ENCODE assay signal across 19 cellular contexts in genomic region chr19:43489979-43490599, GRCh38. TPM values are rescaled to one million over a fixed set of nuclear protein-coding genes. Genes with fewer than 3 reads are reported as not detected.
DNase-seq lines count a peak whose midpoint lies in the region; ATAC-seq, FAIRE-seq and TF ChIP-seq lines count a peak whose summit lies in the region.
"Had no signal": no experiment of that assay in that cellular context is flagged by ENCODE, and none has a peak within 500 bp of the region (broad histone marks: within the 10 kb centered on the region; RNA-seq: fewer than 3 reads in every experiment).

No MANE protein-coding gene starts in this region.

- H3K4me1 Mint-ChIP-seq in endothelial cell (ENCODE audit: unreplicated experiment), result peaks cover 16% of the 10 kb centered on the region
- peaks cover 0 to 13% (median 6%) of the 10 kb centered on the region in 7 donors for H3K4me1 Mint-ChIP-seq in naive thymus-derived CD4-positive, alpha-beta T cell

- no peaks in the 10 kb centered on the region for H3K9me3 Mint-ChIP-seq in endothelial cell (ENCODE audit: unreplicated experiment)
- H3K9me3 Mint-ChIP-seq in naive thymus-derived CD4-positive, alpha-beta T cell, result no peaks in the 10 kb centered on the region

- H3K36me3 ChIP-seq in BLaER1, result peaks cover 17% of the 10 kb centered on the region
- peaks cover 0 to 25% (median 0%) of the 10 kb centered on the region in 3 experiments for H3K36me3 ChIP-seq in naive thymus-derived CD4-positive, alpha-beta T cell (ENCODE audit: control insufficient read depth in 2 of 3, insufficient read depth in 3 of 3, low read length in 3 of 3)
- H3K36me3 ChIP-seq: HAP-1 had no signal

- no peak for TF ChIP-seq POLR2A in GM12891 (IDR thresholded peaks at IDR 0.05; ENCODE audit: low read depth, low read length)

- peaks cover 51% of the 10 kb centered on the region for H3K4me1 ChIP-seq in BLaER1
- no peaks in the 10 kb centered on the region for H3K4me1 ChIP-seq in naive thymus-derived CD4-positive, alpha-beta T cell (ENCODE audit: control insufficient read depth in 2 of 2, insufficient read depth in 2 of 2, low read length in 2 of 2)
- H3K4me1 ChIP-seq: Caco-2, HAP-1 had no signal

- no peaks in the 10 kb centered on the region for H4K20me1 ChIP-seq in BLaER1

- peak; percentile 13 for FAIRE-seq in GM12891 (lab: Jason Lieb, UNC)
- FAIRE-seq: G401.6, GM19239, RCC 7860 had no signal

- no peak for TF ChIP-seq CTCF in endothelial cell (IDR thresholded peaks at IDR 0.05; ENCODE audit: unreplicated experiment)

- no peak for DNase-seq in GM12891 (ENCODE audit: insufficient read length, low spot score)
- DNase-seq in endothelial cell (ENCODE audit: low spot score), result no peak
- no peak for DNase-seq in naive thymus-derived CD4-positive, alpha-beta T cell
- no peak for DNase-seq in H4 (ENCODE audit: low spot score)
- DNase-seq in stimulated activated CD4-positive, alpha-beta T cell treated with anti-CD3 and anti-CD28 coated beads, Interleukin-12 subunit alpha, Interleukin-12 subunit beta, amount 100 ng/mL, for 4 hours, result no peak
- no peak for DNase-seq in activated T-cell treated with anti-CD3 and anti-CD28 coated beads for 4 hours
- DNase-seq: Caco-2, NCI-H1694 treated with DMSO at 0.1 percent for 48 hours, NCI-H510A, NCI-H748 treated with DMSO at 0.1 percent for 48 hours had no signal

- peak overlapping the region; percentile 60 for H3K4me2 ChIP-seq in BLaER1

- H3K27ac Mint-ChIP-seq in endothelial cell (ENCODE audit: unreplicated experiment), result no peak overlapping the region
- peak overlapping the region in 8 of 9 donors; percentile 12 to 87 (median 59) for H3K27ac Mint-ChIP-seq in naive thymus-derived CD4-positive, alpha-beta T cell
- H3K27ac Mint-ChIP-seq: CD14-positive monocyte had no signal

- no peak for ATAC-seq in naive thymus-derived CD4-positive, alpha-beta T cell
- ATAC-seq: Right ventricle myocardium inferior had no signal

- H3K27me3 ChIP-seq in BLaER1, result no peaks in the 10 kb centered on the region
- no peaks in the 10 kb centered on the region for H3K27me3 ChIP-seq in naive thymus-derived CD4-positive, alpha-beta T cell (ENCODE audit: control insufficient read depth in 2 of 2, insufficient read depth in 2 of 2, low read length in 2 of 2)

- CTCF ChIA-PET in naive thymus-derived CD4-positive, alpha-beta T cell (lab: Charles Lee), result interaction anchor here (1.6 kb wide), 1 partner anchor 29 kb away, joined by 3 read pairs; no protein-coding TSS in a partner anchor

- no peak overlapping the region for H3K9ac ChIP-seq in BLaER1

- no peak overlapping the region for H3K4me3 ChIP-seq in BLaER1
- no peak overlapping the region for H3K4me3 ChIP-seq in naive thymus-derived CD4-positive, alpha-beta T cell (ENCODE audit: low read length)
- H3K4me3 ChIP-seq: HAP-1 had no signal

- peak overlapping the region; percentile 24 for H3K4me3 Mint-ChIP-seq in endothelial cell (ENCODE audit: unreplicated experiment)
- no peak overlapping the region for H3K4me3 Mint-ChIP-seq in naive thymus-derived CD4-positive, alpha-beta T cell
- H3K4me3 Mint-ChIP-seq: CD14-positive monocyte had no signal

- peaks cover 5% of the 10 kb centered on the region for H3K36me3 Mint-ChIP-seq in endothelial cell (ENCODE audit: low read depth, unreplicated experiment)
- H3K36me3 Mint-ChIP-seq in naive thymus-derived CD4-positive, alpha-beta T cell, result no peaks in the 10 kb centered on the region

- intact Hi-C loops in naive thymus-derived CD4-positive, alpha-beta T cell (cut with micrococcal nuclease), result no loop called here

- no peak overlapping the region for H3K27ac ChIP-seq in BLaER1
- no peak overlapping the region for H3K27ac ChIP-seq in naive thymus-derived CD4-positive, alpha-beta T cell (ENCODE audit: low read depth, low read length)

- POLR2A ChIA-PET in naive thymus-derived CD4-positive, alpha-beta T cell (lab: Charles Lee), result interaction anchor here (0.9 to 1.5 kb wide), 3 partner anchors 14 to 65 kb away, joined by 3 read pairs; partner anchors contain the start of gene PHLDB3

- H3K27me3 Mint-ChIP-seq in endothelial cell (ENCODE audit: unreplicated experiment), result no peaks in the 10 kb centered on the region
- no peaks in the 10 kb centered on the region for H3K27me3 Mint-ChIP-seq in naive thymus-derived CD4-positive, alpha-beta T cell

- no peaks in the 10 kb centered on the region for H3K9me3 ChIP-seq in BLaER1
- H3K9me3 ChIP-seq in naive thymus-derived CD4-positive, alpha-beta T cell (ENCODE audit: control insufficient read depth in 2 of 3, low read length in 3 of 3), result no peaks in the 10 kb centered on the region
- H3K9me3 ChIP-seq: Caco-2, HAP-1 had no signal

TF ChIP-seq in GM12891, 5 proteins besides CTCF, POLR2A, EP300 and RAD21:
- TF ChIP-seq TAF1 (IDR thresholded peaks at IDR 0.05; ENCODE audit: low read depth, low read length) (no peak), POLR2AphosphoS5 (IDR thresholded peaks at IDR 0.05; ENCODE audit: low read depth, low read length) (no peak), POU2F2 (IDR thresholded peaks at IDR 0.05; ENCODE audit: low read depth, low read length) (no peak), SPI1 (IDR thresholded peaks at IDR 0.05; ENCODE audit: low read depth, low read length) (no peak)

RNA-seq across cellular contexts. Expression of gene PHLDB3, which starts 14.5 kb away (rescaled TPM):
- 13.1 TPM for polyA plus RNA-seq in GM12891 (2012; ENCODE audit: low read depth, missing spikeins)
- total RNA-seq in endothelial cell (ENCODE audit: unreplicated experiment), result 9.6 TPM
- total RNA-seq in naive thymus-derived CD4-positive, alpha-beta T cell, result 10 to 100 TPM; 24.5 to 98.8 (median 43.3) TPM
- polyA plus RNA-seq in naive thymus-derived CD4-positive, alpha-beta T cell, result 1 to 10 TPM; 4.5 to 6.5 TPM
- 1.3 and 2.1 TPM in 2 replicates for total RNA-seq in H4 (2014; rRNA removed; shearing (Covaris generic))

RNA-seq across cellular contexts. Expression of gene LYPD3, which starts 24.7 kb away (rescaled TPM):
- 0.87 TPM for polyA plus RNA-seq in GM12891 (2012; ENCODE audit: low read depth, missing spikeins)
- total RNA-seq in endothelial cell (ENCODE audit: unreplicated experiment), result 0.67 TPM
- 10 to 100 TPM in 1 of 5 experiments, 1 to 10 TPM in 4; 1.1 to 30.6 (median 6.1) TPM for total RNA-seq in naive thymus-derived CD4-positive, alpha-beta T cell
- polyA plus RNA-seq in naive thymus-derived CD4-positive, alpha-beta T cell, result 1 to 10 TPM; 6.5 to 9.1 TPM
- 0.17 and 0.29 TPM in 2 replicates for total RNA-seq in H4 (2014; rRNA removed; shearing (Covaris generic))
- total RNA-seq: OCI-LY7 had no signal

RNA-seq across cellular contexts. Expression of gene ETHE1, which starts 36.9 kb away (rescaled TPM):
- 91.9 TPM for polyA plus RNA-seq in GM12891 (2012; ENCODE audit: low read depth, missing spikeins)
- total RNA-seq in endothelial cell (ENCODE audit: unreplicated experiment), result 42.9 TPM
- total RNA-seq in naive thymus-derived CD4-positive, alpha-beta T cell, result 10 to 100 TPM; 20.3 to 58.6 (median 23.9) TPM
- 10 to 100 TPM; 58.0 to 59.3 TPM for polyA plus RNA-seq in naive thymus-derived CD4-positive, alpha-beta T cell
- 33.6 and 50.4 TPM in 2 replicates for total RNA-seq in H4 (2014; rRNA removed; shearing (Covaris generic))

RNA-seq across cellular contexts. Expression of gene ZNF575, which starts 42.9 kb away (rescaled TPM):
- 1.8 TPM for polyA plus RNA-seq in GM12891 (2012; ENCODE audit: low read depth, missing spikeins)
- 2.3 TPM for total RNA-seq in endothelial cell (ENCODE audit: unreplicated experiment)
- 10 to 100 TPM in 2 of 5 experiments, 1 to 10 TPM in 3; 4.5 to 10.7 (median 5.6) TPM for total RNA-seq in naive thymus-derived CD4-positive, alpha-beta T cell
- polyA plus RNA-seq in naive thymus-derived CD4-positive, alpha-beta T cell, result 1 to 10 TPM; 2.7 to 3.5 TPM
- not detected in 2 replicates for total RNA-seq in H4 (2014; rRNA removed; shearing (Covaris generic))
- total RNA-seq: SK-MEL-5 had no signal
